1 cellular context compared by ENCODE assay signal in genomic region chr20:63488331-63489251, GRCh38.
TF ChIP-seq lines count a peak whose summit lies in the region.

No MANE protein-coding gene starts in this region.

TF ChIP-seq in IMR-90, 13 proteins besides CTCF, POLR2A, EP300 and RAD21:
- TF ChIP-seq MXI1 (IDR thresholded peaks at IDR 0.05; ENCODE audit: borderline replicate concordance, low read depth, low read length): no peak
- TF ChIP-seq ELK1 (IDR thresholded peaks at IDR 0.05; ENCODE audit: borderline replicate concordance, low read depth, low read length): no peak
- TF ChIP-seq NFE2L2 (IDR thresholded peaks at IDR 0.05; ENCODE audit: low read depth, low read length): no peak
- no peak for TF ChIP-seq CEBPB (IDR thresholded peaks at IDR 0.05; ENCODE audit: low read depth, low read length)
- TF ChIP-seq FOS (IDR thresholded peaks at IDR 0.05; ENCODE audit: low read depth, low read length): no peak
- TF ChIP-seq CHD1 (IDR thresholded peaks at IDR 0.05; ENCODE audit: low read depth, low read length): no peak
- no peak for TF ChIP-seq MAFK (IDR thresholded peaks at IDR 0.05; ENCODE audit: low read depth, low read length)
